ENCODE assay signal across 16 cellular contexts in genomic region chr11:94193288-94193687, GRCh38.
DNase-seq lines count a peak whose midpoint lies in the region; ATAC-seq and TF ChIP-seq lines count a peak whose summit lies in the region.
"Had no signal": no experiment of that assay in that cellular context is flagged by ENCODE, and none has a peak within 500 bp of the region (broad histone marks: within the 10 kb centered on the region; RNA-seq: fewer than 3 reads in every experiment).

No MANE protein-coding gene starts in this region.

- no peak overlapping the region for H3K4me3 ChIP-seq in astrocyte of the spinal cord (ENCODE audit: low read depth, low read length)
- H3K4me3 ChIP-seq: body of pancreas, ovary, Peyer's patch, tibial nerve had no signal

- DNase-seq in ACHN (peak; percentile 67), LHCN-M2 (ENCODE audit: low read depth) (peak; percentile 27), astrocyte of the spinal cord (ENCODE audit: low read depth, low spot score) (peak; percentile 84), glomerular visceral epithelial cell (ENCODE audit: extremely low spot score) (peak; percentile 47), hypothalamus (lab: John Stamatoyannopoulos, UW) (no peak), NCI-H748 (lab: John Stamatoyannopoulos, UW; ENCODE audit: unreplicated experiment) (no peak)
- DNase-seq: activated CD4-positive, alpha-beta T cell treated with anti-CD3 and anti-CD28 coated beads, Interleukin-2, amount 10 ng/mL, durations not matched to agents 7 days and 5 days; body of pancreas; NCI-H1436; NCI-H524 treated with DMSO at 0.1 percent for 48 hours; ovary; Peyer's patch; stimulated activated CD4-positive, alpha-beta T cell treated with anti-CD3 and anti-CD28 coated beads, Interleukin-12 subunit alpha, Interleukin-12 subunit beta, amount 100 ng/mL, for 4 hours had no signal

- in situ Hi-C loops in ACHN (cut with HindIII; ENCODE audit: low pct_ligation_motif_present, low pct_unique_long_range_greater_than_20kb, low sequenced_read_pairs) = no loop called here
- in situ Hi-C loops in astrocyte of the spinal cord (cut with HindIII; ENCODE audit: low sequenced_read_pairs) = no loop called here

- ATAC-seq in HG03280 (IDR thresholded peaks at IDR 0.05; ENCODE audit: unreplicated experiment) (no peak), HG03432 (IDR thresholded peaks at IDR 0.05; ENCODE audit: unreplicated experiment) (no peak)
- ATAC-seq: body of pancreas had no signal

- TF ChIP-seq CTCF in astrocyte of the spinal cord (IDR thresholded peaks at IDR 0.05; ENCODE audit: low read depth, low read length) = no peak

Comparison
In these comparisons a context has a peak if more than half of its experiments do, and no peak if none do; other contexts are left out.
1. DNase-seq: peak in ACHN (single experiment), LHCN-M2 (single experiment), astrocyte of the spinal cord (single experiment) and glomerular visceral epithelial cell (single experiment); none in hypothalamus (0 of 51) and NCI-H748 (single experiment).